Comparison of ENCODE assay signal across 9 cellular contexts in the genomic region with DNA sequence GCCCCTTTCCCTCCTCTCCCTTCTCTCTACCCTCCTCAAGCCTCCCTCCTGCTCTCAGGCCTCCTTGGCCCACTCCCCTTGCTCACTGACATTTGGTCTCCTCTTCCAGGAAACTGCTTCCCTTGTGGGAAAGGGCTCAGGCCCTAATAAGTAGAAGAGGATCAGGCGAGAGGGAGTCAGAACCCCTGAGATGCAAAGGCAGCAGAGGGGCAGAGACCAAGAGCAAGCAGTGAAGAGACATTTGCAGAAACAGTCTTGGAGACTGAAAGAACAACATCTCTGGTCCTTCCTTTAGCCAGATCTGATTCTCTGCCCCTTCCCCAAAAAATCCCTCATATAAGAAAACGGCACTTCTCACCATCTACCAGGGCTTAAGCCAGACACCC. TPM values are rescaled to one million over a fixed set of nuclear protein-coding genes. Genes with fewer than 3 reads are reported as not detected.
DNase-seq lines count a peak whose midpoint lies in the region; ATAC-seq, FAIRE-seq and TF ChIP-seq lines count a peak whose summit lies in the region.
"Had no signal": no experiment of that assay in that cellular context is flagged by ENCODE, and none has a peak within 500 bp of the region (broad histone marks: within the 10 kb centered on the region; RNA-seq: fewer than 3 reads in every experiment).

No MANE protein-coding gene starts in this region.

- no peak for TF ChIP-seq RAD21 in SK-N-SH (IDR thresholded peaks at IDR 0.05; ENCODE audit: low read length)

- H3K79me2 ChIP-seq in SK-N-SH (ENCODE audit: insufficient read depth), result peaks cover 58% of the 10 kb centered on the region

- H3K4me3 ChIP-seq in SK-N-SH (ENCODE audit: low read depth in 2 of 2, low read length in 1 of 2), result peak overlapping the region; percentile 64 to 82; a peak in 2 of 4 replicates
- peak overlapping the region; percentile 92 for H3K4me3 ChIP-seq in iPS-20b (ENCODE audit: low read length)
- peak overlapping the region; percentile 50 to 96 for H3K4me3 ChIP-seq in stomach smooth muscle (ENCODE audit: low read length in 2 of 2)

- H3F3A ChIP-seq in SK-N-SH (replicated peaks; ENCODE audit: insufficient read depth), result peaks cover 39% of the 10 kb centered on the region

- FAIRE-seq in RCC 7860 (lab: Jason Lieb, UNC), result no peak

- POLR2A ChIA-PET in SK-N-SH (lab: Yijun Ruan, JAX), result interaction anchor here (1.0 kb wide), 1 partner anchor 12 kb away, joined by 4 read pairs; no protein-coding TSS in a partner anchor

- DNase-seq in SK-N-SH (no peak), RCC 7860 (ENCODE audit: low spot score) (no peak), AG08396 (ENCODE audit: low spot score) (no peak)
- DNase-seq in activated naive CD8-positive, alpha-beta T cell treated with anti-CD3 and anti-CD28 coated beads for 36 hours, result no peak
- DNase-seq: hippocampal formation had no signal

- H3K27me3 Mint-ChIP-seq in activated naive CD8-positive, alpha-beta T cell treated with anti-CD3 and anti-CD28 coated beads for 36 hours, result peaks cover 4% of the 10 kb centered on the region

- peak overlapping the region; percentile 92 for H3K4me2 ChIP-seq in SK-N-SH

- no peaks in the 10 kb centered on the region for H3K9me2 ChIP-seq in SK-N-SH

- peaks cover 0 to 7% of the 10 kb centered on the region in 2 experiments for H3K36me3 ChIP-seq in SK-N-SH (replicated peaks in 1 of 2; ENCODE audit: control insufficient read depth in 1 of 2, insufficient read depth in 2 of 2, low read length in 1 of 2)
- peaks cover 10% of the 10 kb centered on the region for H3K36me3 ChIP-seq in iPS-20b (ENCODE audit: insufficient read depth, low read depth, low read length)
- H3K36me3 ChIP-seq in stomach smooth muscle (ENCODE audit: control insufficient read depth in 2 of 2, insufficient read depth in 2 of 2, low read length in 2 of 2), result peaks cover 11 to 20% of the 10 kb centered on the region in 2 donors

- H3K27ac ChIP-seq in SK-N-SH (ENCODE audit: low read depth in 2 of 2, low read length in 1 of 2) (peak overlapping the region in 1 of 2 experiments; percentile 91; a peak in 2 of 4 replicates), iPS-20b (ENCODE audit: low read length) (peak overlapping the region; percentile 6), stomach smooth muscle (ENCODE audit: low read length) (peak overlapping the region; percentile 100)

- CTCF ChIA-PET in SK-N-SH (lab: Yijun Ruan, JAX), result interaction anchor here (0.9 to 5.1 kb wide), 5 partner anchors 11 to 233 kb away, joined by 3 to 106 read pairs (median 18); a partner anchor contains a TSS

- no peaks in the 10 kb centered on the region for H3K27me3 ChIP-seq in SK-N-SH (ENCODE audit: insufficient read depth)
- H3K27me3 ChIP-seq in iPS-20b (ENCODE audit: insufficient read depth, low read length), result no peaks in the 10 kb centered on the region; the same call in 1 of the 2 replicates
- no peaks in the 10 kb centered on the region for H3K27me3 ChIP-seq in stomach smooth muscle (ENCODE audit: control insufficient read depth in 1 of 2, insufficient read depth in 2 of 2, low read length in 2 of 2)

- H3K9ac ChIP-seq in SK-N-SH (peak overlapping the region; percentile 68), iPS-20b (ENCODE audit: low read depth, low read length) (peak overlapping the region; percentile 97; the same call in 1 of the 2 replicates), stomach smooth muscle (ENCODE audit: low read length in 2 of 2) (peak overlapping the region; percentile 99 to 100)

- TF ChIP-seq EP300 in SK-N-SH (IDR thresholded peaks at IDR 0.05; ENCODE audit: borderline replicate concordance in 1 of 2, low read depth in 1 of 2, low read length in 1 of 2), result no peak

- peaks cover 29% of the 10 kb centered on the region for H4K20me1 ChIP-seq in SK-N-SH (ENCODE audit: insufficient read depth)

- peak overlapping the region; percentile 93 for H3K27ac Mint-ChIP-seq in activated naive CD8-positive, alpha-beta T cell treated with anti-CD3 and anti-CD28 coated beads for 36 hours

- H3K4me3 Mint-ChIP-seq in activated naive CD8-positive, alpha-beta T cell treated with anti-CD3 and anti-CD28 coated beads for 36 hours, result peak overlapping the region; percentile 82

- no peaks in the 10 kb centered on the region for H3K9me3 Mint-ChIP-seq in activated naive CD8-positive, alpha-beta T cell treated with anti-CD3 and anti-CD28 coated beads for 36 hours

- ATAC-seq in SK-N-SH treated with all-trans-retinoic acid at 6 μM for 48 hours (no peak), GM18520 (IDR thresholded peaks at IDR 0.05; ENCODE audit: unreplicated experiment) (no peak)

- peaks cover 20% of the 10 kb centered on the region for H3K36me3 Mint-ChIP-seq in activated naive CD8-positive, alpha-beta T cell treated with anti-CD3 and anti-CD28 coated beads for 36 hours

- peaks cover 37% of the 10 kb centered on the region for H3K4me1 Mint-ChIP-seq in activated naive CD8-positive, alpha-beta T cell treated with anti-CD3 and anti-CD28 coated beads for 36 hours

- H3K9me3 ChIP-seq in SK-N-SH (no peaks in the 10 kb centered on the region), iPS-20b (ENCODE audit: insufficient read depth, low read depth, low read length) (no peaks in the 10 kb centered on the region), stomach smooth muscle (ENCODE audit: control insufficient read depth in 2 of 2, low read length in 2 of 2) (no peaks in the 10 kb centered on the region)

- H3K4me1 ChIP-seq in SK-N-SH (ENCODE audit: control insufficient read depth in 1 of 2, insufficient read depth in 2 of 2, low read depth in 1 of 2, low read length in 1 of 2), result peaks cover 29 to 44% of the 10 kb centered on the region in 2 experiments; a peak in 3 of 4 replicates
- H3K4me1 ChIP-seq in iPS-20b (ENCODE audit: insufficient read depth, low read length), result peaks cover 28% of the 10 kb centered on the region
- peaks cover 52% of the 10 kb centered on the region for H3K4me1 ChIP-seq in stomach smooth muscle (ENCODE audit: control insufficient read depth, insufficient read depth, low read length)

- H2AFZ ChIP-seq in SK-N-SH (ENCODE audit: low read depth), result no peak overlapping the region

- WGBS in SK-N-SH (ENCODE audit: low lambda C conversion rate), result 93% methylated on average over 2 of the region's 2 CpGs

- no peak for TF ChIP-seq CTCF in SK-N-SH (IDR thresholded peaks at IDR 0.05)

TF ChIP-seq in SK-N-SH, 30 proteins besides CTCF, POLR2A, EP300 and RAD21 (continues in another document):
- TF ChIP-seq, protein P1, sequence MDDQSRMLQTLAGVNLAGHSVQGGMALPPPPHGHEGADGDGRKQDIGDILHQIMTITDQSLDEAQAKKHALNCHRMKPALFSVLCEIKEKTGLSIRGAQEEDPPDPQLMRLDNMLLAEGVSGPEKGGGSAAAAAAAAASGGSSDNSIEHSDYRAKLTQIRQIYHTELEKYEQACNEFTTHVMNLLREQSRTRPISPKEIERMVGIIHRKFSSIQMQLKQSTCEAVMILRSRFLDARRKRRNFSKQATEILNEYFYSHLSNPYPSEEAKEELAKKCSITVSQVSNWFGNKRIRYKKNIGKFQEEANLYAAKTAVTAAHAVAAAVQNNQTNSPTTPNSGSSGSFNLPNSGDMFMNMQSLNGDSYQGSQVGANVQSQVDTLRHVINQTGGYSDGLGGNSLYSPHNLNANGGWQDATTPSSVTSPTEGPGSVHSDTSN (IDR thresholded peaks at IDR 0.05), result no peak
- TF ChIP-seq MEF2A (IDR thresholded peaks at IDR 0.05; ENCODE audit: borderline replicate concordance, low read depth) (no peak), CHD2 (IDR thresholded peaks at IDR 0.05; ENCODE audit: low read length, partially characterized antibody) (no peak), TAF1 (IDR thresholded peaks at IDR 0.05; ENCODE audit: borderline replicate concordance, low read depth, low read length) (no peak), TCF12 (IDR thresholded peaks at IDR 0.05) (no peak)

TF ChIP-seq in SK-N-SH treated with all-trans-retinoic acid at 6 μM for 48 hours, 23 proteins besides CTCF, POLR2A, EP300 and RAD21 (continues in another document):
- TF ChIP-seq ZNF565 (CRISPR knock-in tag; conservative IDR thresholded peaks at IDR 0.05; ENCODE audit: low read depth), result no peak
- no peak for TF ChIP-seq TCF4 (CRISPR knock-in tag; IDR thresholded peaks at IDR 0.05; ENCODE audit: borderline replicate concordance)
- no peak for TF ChIP-seq CSDC2 (CRISPR knock-in tag; IDR thresholded peaks at IDR 0.05)
- TF ChIP-seq ZNF8 (CRISPR knock-in tag; IDR thresholded peaks at IDR 0.05), result no peak
- TF ChIP-seq SNAI2 (CRISPR knock-in tag; IDR thresholded peaks at IDR 0.05), result no peak
- TF ChIP-seq GLIS3 (CRISPR knock-in tag; IDR thresholded peaks at IDR 0.05), result no peak

RNA-seq across cellular contexts. Expression of a gene that starts 1.9 kb away (rescaled TPM):
- polyA plus RNA-seq in SK-N-SH (2012; rRNA removed), result 13.6 and 13.8 TPM in 2 replicates
- 2.8 and 4.6 TPM in 2 replicates for polyA plus RNA-seq in SK-N-SH (2012; cell fraction: cytosol; rRNA removed)
- polyA plus RNA-seq in SK-N-SH (2012; cell fraction: nucleus; rRNA removed), result 85.4 and 89.2 TPM in 2 replicates
- total RNA-seq in activated naive CD8-positive, alpha-beta T cell treated with anti-CD3 and anti-CD28 coated beads for 36 hours, result 10 to 100 TPM; 29.1 to 40.0 TPM

RNA-seq across cellular contexts. Expression of a gene that starts 4.0 kb away (rescaled TPM):
- 19.7 and 49.3 TPM in 2 replicates for polyA plus RNA-seq in SK-N-SH (2012; rRNA removed)
- 21.0 and 26.5 TPM in 2 replicates for polyA plus RNA-seq in SK-N-SH (2012; cell fraction: cytosol; rRNA removed)
- 127 and 135 TPM in 2 replicates for polyA plus RNA-seq in SK-N-SH (2012; cell fraction: nucleus; rRNA removed)
- 10 to 100 TPM; 15.5 to 15.6 TPM for total RNA-seq in activated naive CD8-positive, alpha-beta T cell treated with anti-CD3 and anti-CD28 coated beads for 36 hours

RNA-seq across cellular contexts. Expression of a gene that starts 19.4 kb away (rescaled TPM):
- 32.0 and 33.1 TPM in 2 replicates for polyA plus RNA-seq in SK-N-SH (2012; rRNA removed)
- 23.5 and 29.6 TPM in 2 replicates for polyA plus RNA-seq in SK-N-SH (2012; cell fraction: cytosol; rRNA removed)
- 21.0 and 21.9 TPM in 2 replicates for polyA plus RNA-seq in SK-N-SH (2012; cell fraction: nucleus; rRNA removed)
- total RNA-seq in activated naive CD8-positive, alpha-beta T cell treated with anti-CD3 and anti-CD28 coated beads for 36 hours, result 10 to 100 TPM; 23.3 to 26.8 TPM

RNA-seq across cellular contexts. Expression of a gene that starts 19.7 kb away (rescaled TPM):
- polyA plus RNA-seq in SK-N-SH (2012; rRNA removed), result 57.6 and 65.3 TPM in 2 replicates
- polyA plus RNA-seq in SK-N-SH (2012; cell fraction: cytosol; rRNA removed), result 55.9 and 65.2 TPM in 2 replicates
- polyA plus RNA-seq in SK-N-SH (2012; cell fraction: nucleus; rRNA removed), result 76.8 and 79.5 TPM in 2 replicates
- 10 to 100 TPM; 43.6 to 44.0 TPM for total RNA-seq in activated naive CD8-positive, alpha-beta T cell treated with anti-CD3 and anti-CD28 coated beads for 36 hours

RNA-seq across cellular contexts. Expression of a gene that starts 25.1 kb away (rescaled TPM):
- polyA plus RNA-seq in SK-N-SH (2012; rRNA removed), result 5,038 and 7,541 TPM in 2 replicates
- 3,850 and 5,242 TPM in 2 replicates for polyA plus RNA-seq in SK-N-SH (2012; cell fraction: cytosol; rRNA removed)
- polyA plus RNA-seq in SK-N-SH (2012; cell fraction: nucleus; rRNA removed), result 1,787 and 2,864 TPM in 2 replicates
- total RNA-seq in activated naive CD8-positive, alpha-beta T cell treated with anti-CD3 and anti-CD28 coated beads for 36 hours, result 1,000 to 10,000 TPM; 3,164 to 3,181 TPM
